9 cellular contexts compared by ENCODE assay signal in the genomic region with DNA sequence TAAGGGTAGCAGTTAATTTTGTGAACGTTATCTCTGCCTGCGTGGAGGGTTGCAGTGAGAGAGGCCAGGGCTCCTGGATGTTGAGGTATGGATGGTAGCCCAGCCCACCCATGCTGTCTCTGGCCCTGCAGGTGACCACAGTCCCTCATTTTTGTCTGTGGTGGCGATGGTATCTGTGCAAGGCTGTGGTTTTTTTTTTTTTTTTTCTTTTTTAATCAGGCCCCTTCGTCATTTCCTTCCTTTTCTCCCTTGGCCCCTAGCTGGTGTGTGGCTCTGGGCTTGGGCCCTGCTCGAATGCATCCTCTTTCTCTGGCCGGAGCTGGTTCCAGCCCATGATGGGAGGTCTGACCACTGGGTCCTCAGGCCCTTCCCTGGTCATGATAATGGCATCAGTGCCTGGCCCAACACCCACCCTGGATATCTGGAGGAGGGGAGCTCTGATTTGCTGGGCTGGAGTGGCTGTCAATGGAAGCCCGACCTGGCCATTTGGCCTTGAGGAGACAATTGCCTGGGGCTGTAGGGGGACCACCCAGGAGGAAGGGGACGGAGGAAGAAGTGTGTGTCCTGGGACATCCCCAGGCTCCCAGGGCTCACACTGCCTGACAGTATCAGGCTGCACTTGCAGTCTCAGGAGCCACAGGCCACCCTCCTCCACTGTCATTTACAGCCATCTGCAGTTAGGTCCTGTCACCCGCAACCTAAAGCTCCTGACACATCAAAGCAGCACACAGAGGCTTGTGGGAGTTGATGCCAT. TPM values are rescaled to one million over a fixed set of nuclear protein-coding genes. Genes with fewer than 3 reads are reported as not detected.
DNase-seq lines count a peak whose midpoint lies in the region; ATAC-seq, FAIRE-seq and TF ChIP-seq lines count a peak whose summit lies in the region.
"Had no signal": no experiment of that assay in that cellular context is flagged by ENCODE, and none has a peak within 500 bp of the region (broad histone marks: within the 10 kb centered on the region; RNA-seq: fewer than 3 reads in every experiment).

No MANE protein-coding gene starts in this region.

- H3K36me3 ChIP-seq in smooth muscle cell (ENCODE audit: low read depth), result no peaks in the 10 kb centered on the region

- H3K4me1 Mint-ChIP-seq in T-helper 17 cell, result peaks cover 19% of the 10 kb centered on the region
- peaks cover 15% of the 10 kb centered on the region for H3K4me1 Mint-ChIP-seq in memory B cell

- H3K9me3 Mint-ChIP-seq in memory B cell, result no peaks in the 10 kb centered on the region

- H3K4me3 Mint-ChIP-seq in T-helper 17 cell (peak overlapping the region; percentile 74), memory B cell (peak overlapping the region; percentile 72)

- TF ChIP-seq CTCF in smooth muscle cell (IDR thresholded peaks at IDR 0.05; ENCODE audit: borderline replicate concordance, insufficient read depth, poor library complexity, severe bottlenecking), result no peak

- peaks cover 5% of the 10 kb centered on the region for H3K27me3 ChIP-seq in smooth muscle cell (ENCODE audit: low read depth)

- no peak overlapping the region for H3K27ac ChIP-seq in substantia nigra (ENCODE audit: low read depth, low read length, poor library complexity, severe bottlenecking)
- H3K27ac ChIP-seq in smooth muscle cell (ENCODE audit: low read depth), result no peak overlapping the region

- no peaks in the 10 kb centered on the region for H3K79me2 ChIP-seq in smooth muscle cell (ENCODE audit: low read depth)

- no peak for TF ChIP-seq POLR2A in GM12892 (IDR thresholded peaks at IDR 0.05; ENCODE audit: low read depth, low read length)

- H3F3A ChIP-seq in smooth muscle cell (ENCODE audit: low read depth), result no peaks in the 10 kb centered on the region

- H3K36me3 Mint-ChIP-seq in T-helper 17 cell (ENCODE audit: low read depth), result no peaks in the 10 kb centered on the region
- H3K36me3 Mint-ChIP-seq in memory B cell, result no peaks in the 10 kb centered on the region

- DNase-seq in GM12892 (ENCODE audit: insufficient read length) (no peak), T-helper 17 cell (no peak), memory B cell (ENCODE audit: low spot score in 2 of 2) (no peak), NCI-H146 treated with DMSO at 0.1 percent for 48 hours (lab: John Stamatoyannopoulos, UW; ENCODE audit: unreplicated experiment) (no peak), substantia nigra (lab: John Stamatoyannopoulos, UW) (no peak), smooth muscle cell (lab: John Stamatoyannopoulos, UW; ENCODE audit: unreplicated experiment) (no peak)

- no peaks in the 10 kb centered on the region for H4K20me1 ChIP-seq in smooth muscle cell (ENCODE audit: low read depth)

- peak overlapping the region; percentile 77 for H3K27ac Mint-ChIP-seq in T-helper 17 cell
- peak overlapping the region; percentile 77 for H3K27ac Mint-ChIP-seq in memory B cell

- no peak overlapping the region for H2AFZ ChIP-seq in smooth muscle cell (ENCODE audit: low read depth)

- no peaks in the 10 kb centered on the region for H3K27me3 Mint-ChIP-seq in T-helper 17 cell
- no peaks in the 10 kb centered on the region for H3K27me3 Mint-ChIP-seq in memory B cell

- H3K9me3 ChIP-seq in T-helper 17 cell (ENCODE audit: control insufficient read depth, low read length, poor library complexity, severe bottlenecking) (no peaks in the 10 kb centered on the region), smooth muscle cell (replicated peaks; ENCODE audit: low read depth) (no peaks in the 10 kb centered on the region)

- no peak overlapping the region for H3K9ac ChIP-seq in smooth muscle cell (ENCODE audit: low read depth)

- no peak overlapping the region for H3K4me2 ChIP-seq in smooth muscle cell

- FAIRE-seq in GM12892 (lab: Jason Lieb, UNC), result peak; percentile 80
- FAIRE-seq: colon had no signal

- 52% methylated on average over 9 of the region's 9 CpGs for WGBS in smooth muscle cell (ENCODE audit: low lambda C conversion rate)

- peak; percentile 60 for ATAC-seq in HG02588 (IDR thresholded peaks at IDR 0.05; ENCODE audit: unreplicated experiment)
- peak; percentile 59 for ATAC-seq in T-helper 17 cell
- ATAC-seq in memory B cell (ENCODE audit: low read depth), result peak; percentile 66
- no peak for ATAC-seq in HG03469 (IDR thresholded peaks at IDR 0.05; ENCODE audit: unreplicated experiment)

- H3K4me1 ChIP-seq in smooth muscle cell (ENCODE audit: low read depth), result no peaks in the 10 kb centered on the region

- no peak overlapping the region for H3K4me3 ChIP-seq in smooth muscle cell

RNA-seq across cellular contexts. Expression of gene RNF187, which starts 8.1 kb away (rescaled TPM):
- 40.6 TPM for polyA plus RNA-seq in GM12892 (2012; ENCODE audit: missing spikeins)
- 10 to 100 TPM; 65.6 to 77.8 TPM for total RNA-seq in T-helper 17 cell
- total RNA-seq in smooth muscle cell, result 35.9 and 36.4 TPM in 2 replicates
- polyA plus RNA-seq in smooth muscle cell, result 150 and 161 TPM in 2 replicates
